13 cellular contexts compared by ENCODE assay signal in genomic region chr20:1567392-1568165, GRCh38. TPM values are rescaled to one million over a fixed set of nuclear protein-coding genes. Genes with fewer than 3 reads are reported as not detected.
DNase-seq lines count a peak whose midpoint lies in the region; ATAC-seq and TF ChIP-seq lines count a peak whose summit lies in the region.
"Had no signal": no experiment of that assay in that cellular context is flagged by ENCODE, and none has a peak within 500 bp of the region (broad histone marks: within the 10 kb centered on the region; RNA-seq: fewer than 3 reads in every experiment).

No MANE protein-coding gene starts in this region.

- H3K27me3 ChIP-seq in right atrium auricular region, result no peaks in the 10 kb centered on the region
- H3K27me3 ChIP-seq: cardiac muscle cell, gastrocnemius medialis had no signal

- H3K36me3 ChIP-seq in right atrium auricular region, result no peaks in the 10 kb centered on the region
- H3K36me3 ChIP-seq: cardiac muscle cell, gastrocnemius medialis had no signal

- H3K9me3 Mint-ChIP-seq in dendritic cell treated with granulocyte-macrophage colony-stimulating factor and Interleukin-4, amounts not matched to agents 40 ng/mL and 50 ng/mL, for 4 days, result peaks cover 32% of the 10 kb centered on the region

- no peaks in the 10 kb centered on the region for H3K4me1 ChIP-seq in right atrium auricular region
- H3K4me1 ChIP-seq: gastrocnemius medialis had no signal

- no peak overlapping the region for H3K4me3 Mint-ChIP-seq in dendritic cell treated with granulocyte-macrophage colony-stimulating factor and Interleukin-4, amounts not matched to agents 40 ng/mL and 50 ng/mL, for 4 days
- H3K4me3 Mint-ChIP-seq: T-helper 1 cell treated with Interleukin-12 subunit alpha and Interleukin-12 subunit beta and Interleukin-4 antibody, amounts not matched to agents 30 μg/mL and 1 μg/mL, for 36 hours had no signal

- no peak for TF ChIP-seq CTCF in NB4 (IDR thresholded peaks at IDR 0.05; ENCODE audit: low read depth, low read length)
- TF ChIP-seq CTCF in omental fat pad (IDR thresholded peaks at IDR 0.05), result no peak
- TF ChIP-seq CTCF in right atrium auricular region (IDR thresholded peaks at IDR 0.05), result no peak

- peaks cover 80% of the 10 kb centered on the region for H3K4me1 Mint-ChIP-seq in dendritic cell treated with granulocyte-macrophage colony-stimulating factor and Interleukin-4, amounts not matched to agents 40 ng/mL and 50 ng/mL, for 4 days (ENCODE audit: low read depth)

- H3K4me3 ChIP-seq in NB4 (ENCODE audit: low read depth, low read length) (no peak overlapping the region), right atrium auricular region (no peak overlapping the region)
- H3K4me3 ChIP-seq: cardiac muscle cell, gastrocnemius medialis had no signal

- H3K9me3 ChIP-seq in right atrium auricular region, result no peaks in the 10 kb centered on the region
- H3K9me3 ChIP-seq: gastrocnemius medialis had no signal

- peak; percentile 52 for ATAC-seq in omental fat pad (ENCODE audit: low FRiP score)
- ATAC-seq: gastrocnemius medialis had no signal

- TF ChIP-seq POLR2A in NB4 (IDR thresholded peaks at IDR 0.05; ENCODE audit: extremely low read depth, insufficient read length), result no peak

- peaks cover 87% of the 10 kb centered on the region for H3K36me3 Mint-ChIP-seq in dendritic cell treated with granulocyte-macrophage colony-stimulating factor and Interleukin-4, amounts not matched to agents 40 ng/mL and 50 ng/mL, for 4 days (ENCODE audit: low read depth)

- no peaks in the 10 kb centered on the region for H3K27me3 Mint-ChIP-seq in dendritic cell treated with granulocyte-macrophage colony-stimulating factor and Interleukin-4, amounts not matched to agents 40 ng/mL and 50 ng/mL, for 4 days

- no peak overlapping the region for H3K27ac ChIP-seq in right atrium auricular region
- H3K27ac ChIP-seq: cardiac muscle cell, gastrocnemius medialis had no signal

- intact Hi-C loops in dendritic cell treated with granulocyte-macrophage colony-stimulating factor and Interleukin-4, amounts not matched to agents 40 ng/mL and 50 ng/mL, for 4 days (cut with micrococcal nuclease), result loop anchor here (5.0 kb wide), 1 partner anchor 40 kb away; no protein-coding TSS in a partner anchor

- H3K27ac Mint-ChIP-seq in dendritic cell treated with granulocyte-macrophage colony-stimulating factor and Interleukin-4, amounts not matched to agents 40 ng/mL and 50 ng/mL, for 4 days, result peak overlapping the region; percentile 61
- H3K27ac Mint-ChIP-seq: T-helper 1 cell treated with Interleukin-12 subunit alpha and Interleukin-12 subunit beta and Interleukin-4 antibody, amounts not matched to agents 30 μg/mL and 1 μg/mL, for 36 hours had no signal

- DNase-seq in ELF-1 (ENCODE audit: low read depth, low spot score) (peak; percentile 30), NB4 (ENCODE audit: low read depth) (peak; percentile 55), omental fat pad (ENCODE audit: low spot score) (no peak), NCI-H1105 treated with DMSO at 0.1 percent for 48 hours (lab: John Stamatoyannopoulos, UW) (no peak), right atrium auricular region (ENCODE audit: low spot score) (no peak), NCI-H446 treated with DMSO at 0.1 percent for 48 hours (lab: John Stamatoyannopoulos, UW) (no peak)
- no peak for DNase-seq in activated CD8-positive, alpha-beta memory T cell treated with anti-CD3 and anti-CD28 coated beads, Interleukin-2, amount 50 U/mL, for 4 hours
- DNase-seq: gastrocnemius medialis; NCI-H2227 treated with DMSO at 0.1 percent for 48 hours; stimulated activated naive CD4-positive, alpha-beta T cell treated with Interleukin-2 at 50 U/mL for 16 hours had no signal

RNA-seq across cellular contexts. Expression of gene SIRPD, which starts 10.1 kb away (rescaled TPM):
- total RNA-seq in omental fat pad (1 to 10 TPM in 1 of 4 donors, under 1 TPM in 1, not detected in 2; 0.96 to 1.1 TPM), right atrium auricular region (not detected)
- total RNA-seq: cardiac muscle cell, gastrocnemius medialis had no signal

RNA-seq across cellular contexts. Expression of gene SIRPB1, which starts 52.2 kb away (rescaled TPM):
- 10 to 100 TPM in 1 of 4 donors, 1 to 10 TPM in 3; 5.1 to 10.5 (median 8.7) TPM for total RNA-seq in omental fat pad
- total RNA-seq in right atrium auricular region, result 1 to 10 TPM; 3.7 to 5.7 TPM
- total RNA-seq: cardiac muscle cell had no signal

Comparison
In these comparisons a context has a peak if more than half of its experiments do, and no peak if none do; other contexts are left out.
1. DNase-seq: peak in ELF-1 (single experiment) and NB4 (single experiment); none in omental fat pad (single experiment), activated CD8-positive, alpha-beta memory T cell treated with anti-CD3 and anti-CD28 coated beads, Interleukin-2, amount 50 U/mL, for 4 hours (single experiment), NCI-H1105 treated with DMSO at 0.1 percent for 48 hours (single experiment), right atrium auricular region (single experiment) and NCI-H446 treated with DMSO at 0.1 percent for 48 hours (single experiment).